11 cellular contexts compared by ENCODE assay signal in genomic region chr7:82677064-82677463, GRCh38.
DNase-seq lines count a peak whose midpoint lies in the region; ATAC-seq and TF ChIP-seq lines count a peak whose summit lies in the region.
"Had no signal": no experiment of that assay in that cellular context is flagged by ENCODE, and none has a peak within 500 bp of the region (broad histone marks: within the 10 kb centered on the region; RNA-seq: fewer than 3 reads in every experiment).

No MANE protein-coding gene starts in this region.

- peak; percentile 17 for ATAC-seq in CD4-positive, alpha-beta T cell (ENCODE audit: poor library complexity)
- no peak for ATAC-seq in HG03439 (IDR thresholded peaks at IDR 0.05; ENCODE audit: unreplicated experiment)
- ATAC-seq in GM21423 (IDR thresholded peaks at IDR 0.05; ENCODE audit: unreplicated experiment), result no peak

- H3K27me3 Mint-ChIP-seq in CD4-positive, alpha-beta T cell, result no peaks in the 10 kb centered on the region

- H3K4me1 Mint-ChIP-seq in CD4-positive, alpha-beta T cell (ENCODE audit: low read depth), result peaks cover 11% of the 10 kb centered on the region

- H3K9me3 ChIP-seq in CD4-positive, alpha-beta T cell (ENCODE audit: control insufficient read depth, low read length), result no peaks in the 10 kb centered on the region
- H3K9me3 ChIP-seq: suprapubic skin had no signal

- no peaks in the 10 kb centered on the region for H3K27me3 ChIP-seq in CD4-positive, alpha-beta T cell (ENCODE audit: control insufficient read depth, insufficient read depth, low read length)
- H3K27me3 ChIP-seq: cardiac muscle cell, suprapubic skin had no signal

- H3K4me3 Mint-ChIP-seq in CD4-positive, alpha-beta T cell, result no peak overlapping the region

- peak overlapping the region; percentile 64 for H3K27ac Mint-ChIP-seq in CD4-positive, alpha-beta T cell

- H3K36me3 Mint-ChIP-seq in CD4-positive, alpha-beta T cell (ENCODE audit: low read depth), result no peaks in the 10 kb centered on the region

- intact Hi-C loops in CD4-positive, alpha-beta T cell (cut with DNase I, micrococcal nuclease), result no loop called here

- TF ChIP-seq CTCF in CD4-positive, alpha-beta T cell (IDR thresholded peaks at IDR 0.05), result no peak

- H3K27ac ChIP-seq in CD4-positive, alpha-beta T cell (ENCODE audit: low read depth, low read length), result no peak overlapping the region
- H3K27ac ChIP-seq: cardiac muscle cell, parathyroid adenoma, suprapubic skin had no signal

- POLR2A ChIA-PET in CD4-positive, alpha-beta T cell (lab: Charles Lee), result no interaction called here

- DNase-seq in NCI-H1092 treated with DMSO at 0.1 percent for 48 hours (lab: John Stamatoyannopoulos, UW), result peak; percentile 18
- no peak for DNase-seq in NCI-H1092 (lab: John Stamatoyannopoulos, UW)
- DNase-seq in CD4-positive, alpha-beta T cell, result no peak
- peak; percentile 72 for DNase-seq in NCI-H446 treated with DMSO at 0.1 percent for 48 hours (lab: John Stamatoyannopoulos, UW)
- DNase-seq in cerebellum (ENCODE audit: low spot score), result peak; percentile 48
- DNase-seq in hepatic stellate cell (ENCODE audit: low spot score), result no peak

- CTCF ChIA-PET in CD4-positive, alpha-beta T cell (lab: Charles Lee), result interaction anchor here (1.1 kb wide), 1 partner anchor 8 kb away, joined by 3 read pairs; no protein-coding TSS in a partner anchor

- peaks cover 4% of the 10 kb centered on the region for H3K9me3 Mint-ChIP-seq in CD4-positive, alpha-beta T cell

Comparison
In these comparisons a context has a peak if more than half of its experiments do, and no peak if none do; other contexts are left out.
1. DNase-seq: peak in NCI-H1092 treated with DMSO at 0.1 percent for 48 hours (single experiment), NCI-H446 treated with DMSO at 0.1 percent for 48 hours (single experiment) and cerebellum (single experiment); none in NCI-H1092 (single experiment), CD4-positive, alpha-beta T cell (0 of 10) and hepatic stellate cell (single experiment).